1 cellular context compared by ENCODE assay signal in genomic region chr7:131629203-131629871, GRCh38.
A peak's percentile ranks its signal among the peaks of the same experiment; 100 is the strongest.
TF ChIP-seq lines count a peak whose summit lies in the region.

No MANE protein-coding gene starts in this region.

TF ChIP-seq in SK-N-SH, 30 proteins besides CTCF, POLR2A, EP300 and RAD21 (continued from another document):
- TF ChIP-seq TEAD4 (IDR thresholded peaks at IDR 0.05; ENCODE audit: borderline replicate concordance, insufficient read depth) (peak; percentile 81; the same call in 1 of the 2 replicates), GATA2 (CRISPR knock-in tag; IDR thresholded peaks at IDR 0.05) (no peak), SIN3A (IDR thresholded peaks at IDR 0.05; ENCODE audit: borderline replicate concordance, low read depth, low read length) (no peak)
